ENCODE assay signal across 8 cellular contexts in the genomic region with DNA sequence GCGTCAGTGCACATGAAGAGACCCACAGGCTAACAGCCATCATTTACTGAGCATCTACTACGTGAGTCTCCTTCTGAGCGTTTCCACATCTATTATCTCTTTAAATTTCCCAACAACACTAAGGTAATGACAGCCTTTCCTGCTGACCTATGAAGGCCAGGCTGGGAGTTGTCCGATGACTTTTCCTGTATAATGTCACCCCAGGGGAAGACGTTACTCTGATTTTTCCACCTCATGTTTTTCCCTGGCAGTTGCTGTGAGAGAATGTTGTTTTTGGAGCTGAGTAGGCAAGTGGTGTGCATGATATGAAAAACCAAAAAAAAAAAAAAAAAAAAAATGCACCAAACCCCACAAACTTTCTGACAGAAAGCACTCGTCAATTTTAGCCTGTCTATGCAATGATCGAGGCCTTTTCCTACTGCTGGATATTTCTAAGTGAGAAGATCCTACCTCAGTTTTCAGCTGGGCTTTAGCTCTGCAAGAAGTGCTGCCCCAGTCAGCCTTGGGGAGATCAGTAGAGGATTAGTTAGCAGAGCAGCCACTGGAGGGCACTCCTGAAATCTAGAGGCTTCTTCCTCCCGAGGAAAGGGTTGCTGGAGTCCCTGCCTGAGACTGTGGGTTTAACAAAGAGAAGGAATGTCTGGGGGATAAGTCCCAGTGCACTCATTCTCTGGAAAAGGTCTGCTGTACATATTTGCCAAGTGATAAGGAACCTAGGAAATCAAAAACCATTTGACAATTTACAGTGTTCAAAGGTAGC.
DNase-seq lines count a peak whose midpoint lies in the region; FAIRE-seq and TF ChIP-seq lines count a peak whose summit lies in the region.

No MANE protein-coding gene starts in this region.

- TF ChIP-seq CTCF in NB4 (IDR thresholded peaks at IDR 0.05; ENCODE audit: low read depth, low read length) (peak; percentile 63), prostate gland (IDR thresholded peaks at IDR 0.05) (peak in 1 of 4 experiments; percentile 30)

- POLR2A ChIA-PET in activated CD4-positive, alpha-beta T cell treated with anti-CD3 and anti-CD28 coated beads, Interleukin-2, amount 10 ng/mL, durations not matched to agents 7 days and 5 days (lab: Charles Lee): no interaction called here

- H3K4me1 ChIP-seq in prostate gland (replicated peaks): no peaks in the 10 kb centered on the region

- DNase-seq in activated CD4-positive, alpha-beta T cell treated with anti-CD3 and anti-CD28 coated beads, Interleukin-2, amount 10 ng/mL, durations not matched to agents 7 days and 5 days: peak; percentile 22
- DNase-seq in activated CD4-positive, alpha-beta T cell treated with anti-CD3 and anti-CD28 coated beads for 4 hours: no peak
- DNase-seq in H54 (ENCODE audit: insufficient read length, low spot score) (peak; percentile 29), NB4 (ENCODE audit: low read depth) (peak; percentile 56), glomerular visceral epithelial cell (ENCODE audit: extremely low spot score) (peak; percentile 71), prostate gland (ENCODE audit: low spot score) (peak; percentile 7)
- DNase-seq in activated naive CD4-positive, alpha-beta T cell (lab: John Stamatoyannopoulos, UW): no peak

- H3K4me3 ChIP-seq in NB4 (ENCODE audit: low read depth, low read length) (no peak overlapping the region), prostate gland (no peak overlapping the region)

- H3K27ac Mint-ChIP-seq in activated CD4-positive, alpha-beta T cell treated with anti-CD3 and anti-CD28 coated beads, Interleukin-2, amount 10 ng/mL, durations not matched to agents 7 days and 5 days: no peak overlapping the region

- H3K9me3 Mint-ChIP-seq in activated CD4-positive, alpha-beta T cell treated with anti-CD3 and anti-CD28 coated beads, Interleukin-2, amount 10 ng/mL, durations not matched to agents 7 days and 5 days: no peaks in the 10 kb centered on the region

- 69% methylated on average over 8 of the region's 8 CpGs for WGBS in prostate gland

- no peaks in the 10 kb centered on the region for H3K4me1 Mint-ChIP-seq in activated CD4-positive, alpha-beta T cell treated with anti-CD3 and anti-CD28 coated beads, Interleukin-2, amount 10 ng/mL, durations not matched to agents 7 days and 5 days

- no peaks in the 10 kb centered on the region for H3K27me3 Mint-ChIP-seq in activated CD4-positive, alpha-beta T cell treated with anti-CD3 and anti-CD28 coated beads, Interleukin-2, amount 10 ng/mL, durations not matched to agents 7 days and 5 days

- H3K4me3 Mint-ChIP-seq in activated CD4-positive, alpha-beta T cell treated with anti-CD3 and anti-CD28 coated beads, Interleukin-2, amount 10 ng/mL, durations not matched to agents 7 days and 5 days: no peak overlapping the region

- intact Hi-C loops in prostate gland (cut with DNase I): no loop called here

- FAIRE-seq in H54 (lab: Jason Lieb, UNC) (peak; percentile 94), TTC549 (lab: Jason Lieb, UNC) (peak; percentile 82)

- H3K36me3 ChIP-seq in prostate gland: no peaks in the 10 kb centered on the region

- TF ChIP-seq POLR2A in H54 (IDR thresholded peaks at IDR 0.05; ENCODE audit: low read depth, low read length): no peak
- no peak for TF ChIP-seq POLR2A in NB4 (IDR thresholded peaks at IDR 0.05; ENCODE audit: extremely low read depth, insufficient read length)
- TF ChIP-seq POLR2A in prostate gland (IDR thresholded peaks at IDR 0.05): no peak

- H3K36me3 Mint-ChIP-seq in activated CD4-positive, alpha-beta T cell treated with anti-CD3 and anti-CD28 coated beads, Interleukin-2, amount 10 ng/mL, durations not matched to agents 7 days and 5 days (ENCODE audit: low read depth): no peaks in the 10 kb centered on the region

- H3K27me3 ChIP-seq in prostate gland (replicated peaks; ENCODE audit: insufficient read depth): no peaks in the 10 kb centered on the region

- H3K9me3 ChIP-seq in prostate gland: no peaks in the 10 kb centered on the region

- CTCF ChIA-PET in activated CD4-positive, alpha-beta T cell treated with anti-CD3 and anti-CD28 coated beads, Interleukin-2, amount 10 ng/mL, durations not matched to agents 7 days and 5 days (lab: Charles Lee): no interaction called here

- no peak overlapping the region for H3K27ac ChIP-seq in prostate gland

Comparison
In these comparisons a context has a peak if more than half of its experiments do, and no peak if none do; other contexts are left out.
1. DNase-seq: peak in activated CD4-positive, alpha-beta T cell treated with anti-CD3 and anti-CD28 coated beads, Interleukin-2, amount 10 ng/mL, durations not matched to agents 7 days and 5 days (single experiment), H54 (single experiment), NB4 (single experiment), glomerular visceral epithelial cell (single experiment) and prostate gland (single experiment); none in activated CD4-positive, alpha-beta T cell treated with anti-CD3 and anti-CD28 coated beads for 4 hours (0 of 2) and activated naive CD4-positive, alpha-beta T cell (0 of 4).